Comparison of ENCODE assay signal across 9 cellular contexts in the genomic region with DNA sequence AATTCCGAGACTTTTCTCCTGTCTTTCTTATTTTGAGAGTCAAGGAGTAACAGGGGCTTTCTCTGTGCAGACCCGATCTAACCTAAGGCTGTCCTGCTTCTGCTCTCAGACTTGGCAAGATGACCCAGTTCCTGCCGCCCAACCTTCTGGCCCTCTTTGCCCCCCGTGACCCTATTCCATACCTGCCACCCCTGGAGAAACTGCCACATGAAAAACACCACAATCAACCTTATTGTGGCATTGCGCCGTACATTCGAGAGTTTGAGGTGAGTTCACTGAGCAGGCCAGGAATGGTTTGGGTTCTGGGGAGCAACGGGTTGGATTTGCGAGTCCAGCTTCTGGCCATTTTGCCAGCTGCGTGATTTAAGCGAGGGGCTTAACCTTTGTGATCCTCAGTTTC. TPM values are rescaled to one million over a fixed set of nuclear protein-coding genes. Genes with fewer than 3 reads are reported as not detected.
A peak's percentile ranks its signal among the peaks of the same experiment; 100 is the strongest.
DNase-seq lines count a peak whose midpoint lies in the region; ATAC-seq, FAIRE-seq and TF ChIP-seq lines count a peak whose summit lies in the region.
"Had no signal": no experiment of that assay in that cellular context is flagged by ENCODE, and none has a peak within 500 bp of the region (broad histone marks: within the 10 kb centered on the region; RNA-seq: fewer than 3 reads in every experiment).

No MANE protein-coding gene starts in this region.

- TF ChIP-seq POLR2A in GM12878 (IDR thresholded peaks at IDR 0.05; ENCODE audit: low read depth, low read length): no peak; the same call in 1 of the 2 replicates

- TF ChIP-seq RAD21 in GM12878 (IDR thresholded peaks at IDR 0.05; ENCODE audit: insufficient read depth, low read depth, low read length): no peak

- peaks cover 12 to 23% of the 10 kb centered on the region in 2 donors for H3K36me3 Mint-ChIP-seq in activated T-cell treated with anti-CD3 and anti-CD28 coated beads, Interleukin-2, amount 50 U/mL, for 72 hours (ENCODE audit: insufficient read depth in 2 of 2)
- H3K36me3 Mint-ChIP-seq in memory B cell (peaks cover 15% of the 10 kb centered on the region), type B pancreatic cell (peaks cover 11% of the 10 kb centered on the region)

- no peak overlapping the region for H2AFZ ChIP-seq in GM12878 (ENCODE audit: control insufficient read depth, low read depth, low read length)

- no peaks in the 10 kb centered on the region; the same call in 2 of the 3 replicates for H3K9me3 ChIP-seq in GM12878 (replicated peaks; ENCODE audit: control insufficient read depth, insufficient read depth, low read length)

- peaks cover 12 to 23% of the 10 kb centered on the region in 2 experiments for H3K36me3 ChIP-seq in GM12878 (ENCODE audit: control insufficient read depth in 2 of 2, insufficient read depth in 2 of 2, low read length in 1 of 2)

- intact Hi-C loops in GM12878 (cut with micrococcal nuclease; ENCODE audit: unreplicated experiment): no loop called here

- peak overlapping the region; percentile 90 for H3K9ac ChIP-seq in GM12878 (ENCODE audit: control insufficient read depth, insufficient read depth, low read length)

- peaks cover 41% of the 10 kb centered on the region for H3K79me2 ChIP-seq in GM12878 (ENCODE audit: control insufficient read depth, insufficient read depth, low read length)

- peaks cover 4% of the 10 kb centered on the region; the same call in 1 of the 2 replicates for H3K4me1 ChIP-seq in GM12878 (ENCODE audit: control insufficient read depth, insufficient read depth, low read length)

- no peaks in the 10 kb centered on the region for H3K9me3 Mint-ChIP-seq in activated T-cell treated with anti-CD3 and anti-CD28 coated beads, Interleukin-2, amount 50 U/mL, for 72 hours
- H3K9me3 Mint-ChIP-seq in memory B cell (no peaks in the 10 kb centered on the region), type B pancreatic cell (no peaks in the 10 kb centered on the region)

- no TSS peak for BruUV-seq in GM12878 (replicated peaks; lab: Mats Ljungman, UMichigan)

- H3K4me3 Mint-ChIP-seq in activated T-cell treated with anti-CD3 and anti-CD28 coated beads, Interleukin-2, amount 50 U/mL, for 72 hours: peak overlapping the region; percentile 98 to 100
- H3K4me3 Mint-ChIP-seq in memory B cell (peak overlapping the region; percentile 94), type B pancreatic cell (peak overlapping the region; percentile 97)

- FAIRE-seq in GM12878 (lab: Jason Lieb, UNC): no peak

- TF ChIP-seq CTCF in GM12878 (IDR thresholded peaks at IDR 0.05 in 2 of 3, conservative IDR thresholded peaks at IDR 0.05 in 1 of 3; ENCODE audit: control insufficient read depth in 2 of 3, extremely low read depth in 1 of 3, insufficient read depth in 1 of 3, low read depth in 3 of 3, low read length in 3 of 3) (no peak), type B pancreatic cell (conservative IDR thresholded peaks at IDR 0.05) (no peak)

- H4K20me1 ChIP-seq in GM12878 (ENCODE audit: control insufficient read depth, insufficient read depth): 0 out of 2 replicates have a peak, but pooled peaks cover 6% of the 10 kb centered on the region

- POLR2A ChIA-PET in GM12878 (lab: Charles Lee): no interaction called here

- H3K27ac Mint-ChIP-seq in activated T-cell treated with anti-CD3 and anti-CD28 coated beads, Interleukin-2, amount 50 U/mL, for 72 hours: peak overlapping the region; percentile 83
- peak overlapping the region; percentile 77 for H3K27ac Mint-ChIP-seq in memory B cell
- H3K27ac Mint-ChIP-seq in type B pancreatic cell: peak overlapping the region; percentile 79

- ATAC-seq in activated T-cell treated with anti-CD3 and anti-CD28 coated beads, Interleukin-2, amount 50 U/mL, for 72 hours (replicated peaks in 1 of 2): no peak
- no peak for ATAC-seq in GM12878
- ATAC-seq in memory B cell (ENCODE audit: low read depth): no peak
- ATAC-seq in HG03108 (IDR thresholded peaks at IDR 0.05; ENCODE audit: unreplicated experiment): no peak

- peak overlapping the region; percentile 87; the same call in 1 of the 2 replicates for H3K27ac ChIP-seq in GM12878 (ENCODE audit: control insufficient read depth, insufficient read depth)

- DNase-seq in activated T-cell treated with anti-CD3 and anti-CD28 coated beads, Interleukin-2, amount 50 U/mL, for 72 hours: no peak
- no peak for DNase-seq in activated T-cell treated with anti-CD3 and anti-CD28 coated beads, Interleukin-2, amount 50 U/mL, for 48 hours
- DNase-seq in GM12878 (ENCODE audit: low read depth, low spot score) (no peak), memory B cell (ENCODE audit: low spot score in 2 of 2) (no peak), type B pancreatic cell (ENCODE audit: extremely low spot score, unreplicated experiment) (no peak), GOT3 (lab: John Stamatoyannopoulos, UW) (no peak), iPS-NIHi7 (ENCODE audit: extremely low spot score) (no peak)
- DNase-seq: DMS79 treated with DMSO at 0.1 percent for 48 hours had no signal

- H3K27me3 ChIP-seq in GM12878 (replicated peaks in 1 of 2; ENCODE audit: control insufficient read depth in 2 of 2, insufficient read depth in 2 of 2, low read length in 1 of 2): no peaks in the 10 kb centered on the region

- in situ Hi-C loops in GM12878 (cut with MboI): no loop called here

- H3K4me2 ChIP-seq in GM12878 (ENCODE audit: control insufficient read depth, insufficient read depth): peak overlapping the region; percentile 80

- H3K4me3 ChIP-seq in GM12878: peak overlapping the region; percentile 89

- RAD21 ChIA-PET in GM12878 (lab: Charles Lee; ENCODE audit: unreplicated experiment): interaction anchor here (1.2 kb wide), 1 partner anchor 113 kb away, joined by 3 read pairs; no protein-coding TSS in a partner anchor

- WGBS in GM12878 (ENCODE audit: insufficient coverage, insufficient replicate concordance, low lambda C conversion rate, missing lambda C conversion rate): 37% methylated on average over 11 of the region's 11 CpGs

- SMC1A ChIA-PET in GM12878 (lab: Charles Lee; ENCODE audit: uncharacterized antibody, unreplicated experiment): no interaction called here

- CTCF ChIA-PET in GM12878 (lab: Yijun Ruan, JAX): interaction anchor here (4.7 kb wide), 1 partner anchor 11 kb away, joined by 35 read pairs; no protein-coding TSS in a partner anchor

- no peaks in the 10 kb centered on the region for H3K27me3 Mint-ChIP-seq in activated T-cell treated with anti-CD3 and anti-CD28 coated beads, Interleukin-2, amount 50 U/mL, for 72 hours (ENCODE audit: low read depth)
- H3K27me3 Mint-ChIP-seq in memory B cell (peaks cover 2% of the 10 kb centered on the region), type B pancreatic cell (peaks cover 2% of the 10 kb centered on the region)

- peaks cover 52% of the 10 kb centered on the region for H3K4me1 Mint-ChIP-seq in activated T-cell treated with anti-CD3 and anti-CD28 coated beads, Interleukin-2, amount 50 U/mL, for 72 hours (ENCODE audit: low read depth)
- H3K4me1 Mint-ChIP-seq in memory B cell (peaks cover 14% of the 10 kb centered on the region), type B pancreatic cell (ENCODE audit: unreplicated experiment) (peaks cover 10% of the 10 kb centered on the region)

- no peak for TF ChIP-seq EP300 in GM12878 (IDR thresholded peaks at IDR 0.05; ENCODE audit: borderline replicate concordance in 1 of 2, control insufficient read depth in 1 of 2, low read depth in 2 of 2, low read length in 2 of 2)

RNA-seq across cellular contexts. Expression of a gene that starts 1.0 kb away (rescaled TPM):
- 100 to 1,000 TPM; 165 to 175 TPM for total RNA-seq in activated T-cell treated with anti-CD3 and anti-CD28 coated beads, Interleukin-2, amount 50 U/mL, for 72 hours
- 511 and 606 TPM in 2 replicates for total RNA-seq in GM12878 (2013; cell fraction: nucleolus; rRNA removed)
- total RNA-seq in GM12878 (2014; rRNA removed): 279 and 350 TPM in 2 replicates
- 89.2 and 90.2 TPM in 2 replicates for total RNA-seq in GM12878 (2014; rRNA removed; fragmentation: Illumina TruSeq; extraction: Trizol)
- total RNA-seq in GM12878 (2021): 193 and 215 TPM in 2 replicates
- polyA plus RNA-seq in GM12878 (2011; ENCODE audit: low read depth): 53.8 TPM
- 105 and 162 TPM in 2 replicates for polyA plus RNA-seq in GM12878 (2011; rRNA removed)
- 236 and 362 TPM in 2 replicates for polyA plus RNA-seq in GM12878 (2011; cell fraction: cytosol; rRNA removed)
- 1,226 and 1,900 TPM in 2 replicates for polyA plus RNA-seq in GM12878 (2011; cell fraction: nucleus; rRNA removed)
- polyA plus RNA-seq in GM12878 (2012): 160 and 231 TPM in 2 replicates
- 102 and 112 TPM in 2 replicates for polyA plus RNA-seq in GM12878 (2014; fragmentation: Illumina TruSeq; extraction: Trizol)
- polyA plus RNA-seq in GM12878 (2014; fragmentation: Nextera tagmentation; extraction: Ambion mirVana): 10 to 100 TPM in 1 of 2 experiments, 1 to 10 TPM in 1; 2.7 to 14.9 TPM
- 453 and 499 TPM in 2 replicates for polyA plus RNA-seq in GM12878 (2014; rRNA removed)
- 100 to 1,000 TPM; 157 to 192 TPM for polyA plus RNA-seq in GM12878 (2016; fragmentation: Nextera tagmentation; extraction: Ambion mirVana)
- polyA minus RNA-seq in GM12878 (2011; rRNA and poly(A)+ RNA removed): 27.6 and 69.7 TPM in 2 replicates
- polyA minus RNA-seq in GM12878 (2011; cell fraction: cytosol; rRNA and poly(A)+ RNA removed): 47.0 and 50.0 TPM in 2 replicates
- 99.1 and 161 TPM in 2 replicates for polyA minus RNA-seq in GM12878 (2011; cell fraction: nucleus; rRNA and poly(A)+ RNA removed)
- total RNA-seq in type B pancreatic cell (ENCODE audit: low replicate concordance): 205 and 296 TPM in 2 replicates

RNA-seq across cellular contexts. Expression of a gene that starts 13.8 kb away (rescaled TPM):
- not detected for total RNA-seq in activated T-cell treated with anti-CD3 and anti-CD28 coated beads, Interleukin-2, amount 50 U/mL, for 72 hours
- not detected in 2 replicates for total RNA-seq in GM12878 (2013; cell fraction: nucleolus; rRNA removed)
- total RNA-seq in GM12878 (2014; rRNA removed) (not detected in 2 replicates), GM12878 (2014; rRNA removed; fragmentation: Illumina TruSeq; extraction: Trizol) (not detected in 2 replicates), GM12878 (2021) (not detected in 2 replicates), type B pancreatic cell (ENCODE audit: low replicate concordance) (not detected in 2 replicates)
- not detected for polyA plus RNA-seq in GM12878 (2011; ENCODE audit: low read depth)
- polyA plus RNA-seq in GM12878 (2011; rRNA removed) (not detected in 2 replicates), GM12878 (2014; fragmentation: Illumina TruSeq; extraction: Trizol) (not detected in 2 replicates), GM12878 (2014; fragmentation: Nextera tagmentation; extraction: Ambion mirVana) (not detected), GM12878 (2014; rRNA removed) (not detected in 2 replicates), GM12878 (2016; fragmentation: Nextera tagmentation; extraction: Ambion mirVana) (not detected)
- not detected in 2 replicates for polyA plus RNA-seq in GM12878 (2011; cell fraction: cytosol; rRNA removed)
- polyA plus RNA-seq in GM12878 (2011; cell fraction: nucleus; rRNA removed): not detected in 2 replicates
- polyA plus RNA-seq in GM12878 (2012): not detected in 2 replicates
- polyA minus RNA-seq in GM12878 (2011; rRNA and poly(A)+ RNA removed): not detected in 2 replicates
- not detected in 2 replicates for polyA minus RNA-seq in GM12878 (2011; cell fraction: cytosol; rRNA and poly(A)+ RNA removed)
- polyA minus RNA-seq in GM12878 (2011; cell fraction: nucleus; rRNA and poly(A)+ RNA removed): not detected in 2 replicates

RNA-seq across cellular contexts. Expression of a gene that starts 21.7 kb away (rescaled TPM):
- total RNA-seq in activated T-cell treated with anti-CD3 and anti-CD28 coated beads, Interleukin-2, amount 50 U/mL, for 72 hours: not detected
- not detected in 2 replicates for total RNA-seq in GM12878 (2013; cell fraction: nucleolus; rRNA removed)
- not detected in 2 replicates for total RNA-seq in GM12878 (2014; rRNA removed)
- not detected in 2 replicates for total RNA-seq in GM12878 (2014; rRNA removed; fragmentation: Illumina TruSeq; extraction: Trizol)
- total RNA-seq in GM12878 (2021): not detected in 2 replicates
- not detected for polyA plus RNA-seq in GM12878 (2011; ENCODE audit: low read depth)
- not detected in 2 replicates for polyA plus RNA-seq in GM12878 (2011; rRNA removed)
- 0.06 and 0.08 TPM in 2 replicates for polyA plus RNA-seq in GM12878 (2011; cell fraction: cytosol; rRNA removed)
- 0.18 TPM in 1 of 2 replicates, not detected in the other for polyA plus RNA-seq in GM12878 (2011; cell fraction: nucleus; rRNA removed)
- not detected in 2 replicates for polyA plus RNA-seq in GM12878 (2012)
- not detected in 2 replicates for polyA plus RNA-seq in GM12878 (2014; fragmentation: Illumina TruSeq; extraction: Trizol)
- polyA plus RNA-seq in GM12878 (2014; fragmentation: Nextera tagmentation; extraction: Ambion mirVana): not detected
- polyA plus RNA-seq in GM12878 (2014; rRNA removed): not detected in 2 replicates
- polyA plus RNA-seq in GM12878 (2016; fragmentation: Nextera tagmentation; extraction: Ambion mirVana): not detected
- polyA minus RNA-seq in GM12878 (2011; rRNA and poly(A)+ RNA removed): not detected in 2 replicates
- polyA minus RNA-seq in GM12878 (2011; cell fraction: cytosol; rRNA and poly(A)+ RNA removed): not detected in 2 replicates
- polyA minus RNA-seq in GM12878 (2011; cell fraction: nucleus; rRNA and poly(A)+ RNA removed): not detected in 2 replicates
- total RNA-seq in type B pancreatic cell (ENCODE audit: low replicate concordance): 3.9 and 5.2 TPM in 2 replicates

RNA-seq across cellular contexts. Expression of a gene that starts 27.9 kb away (rescaled TPM):
- total RNA-seq in activated T-cell treated with anti-CD3 and anti-CD28 coated beads, Interleukin-2, amount 50 U/mL, for 72 hours: 1 to 10 TPM; 5.1 to 7.7 TPM
- total RNA-seq in GM12878 (2013; cell fraction: nucleolus; rRNA removed): 0.67 TPM in 1 of 2 replicates, not detected in the other
- 1.5 and 1.9 TPM in 2 replicates for total RNA-seq in GM12878 (2014; rRNA removed)
- total RNA-seq in GM12878 (2014; rRNA removed; fragmentation: Illumina TruSeq; extraction: Trizol): 0.63 and 1.1 TPM in 2 replicates
- 1.8 and 2.9 TPM in 2 replicates for total RNA-seq in GM12878 (2021)
- not detected for polyA plus RNA-seq in GM12878 (2011; ENCODE audit: low read depth)
- polyA plus RNA-seq in GM12878 (2011; rRNA removed): 0.50 and 0.88 TPM in 2 replicates
- 1.2 and 1.8 TPM in 2 replicates for polyA plus RNA-seq in GM12878 (2011; cell fraction: cytosol; rRNA removed)
- 2.2 and 4.1 TPM in 2 replicates for polyA plus RNA-seq in GM12878 (2011; cell fraction: nucleus; rRNA removed)
- 1.4 and 1.5 TPM in 2 replicates for polyA plus RNA-seq in GM12878 (2012)
- not detected in 2 replicates for polyA plus RNA-seq in GM12878 (2014; fragmentation: Illumina TruSeq; extraction: Trizol)
- under 1 TPM in 1 of 2 experiments, not detected in 1; 0.15 TPM for polyA plus RNA-seq in GM12878 (2014; fragmentation: Nextera tagmentation; extraction: Ambion mirVana)
- polyA plus RNA-seq in GM12878 (2014; rRNA removed): 2.6 and 3.2 TPM in 2 replicates
- polyA plus RNA-seq in GM12878 (2016; fragmentation: Nextera tagmentation; extraction: Ambion mirVana): 1 to 10 TPM; 3.0 to 3.5 TPM
- polyA minus RNA-seq in GM12878 (2011; rRNA and poly(A)+ RNA removed): 0.67 and 0.80 TPM in 2 replicates
- polyA minus RNA-seq in GM12878 (2011; cell fraction: cytosol; rRNA and poly(A)+ RNA removed): 4.3 TPM in 1 of 2 replicates, not detected in the other
- polyA minus RNA-seq in GM12878 (2011; cell fraction: nucleus; rRNA and poly(A)+ RNA removed): 0.77 and 1.8 TPM in 2 replicates
- 10.6 TPM in 2 replicates for total RNA-seq in type B pancreatic cell (ENCODE audit: low replicate concordance)

RNA-seq across cellular contexts. Expression of a gene that starts 28.7 kb away (rescaled TPM):
- not detected for total RNA-seq in activated T-cell treated with anti-CD3 and anti-CD28 coated beads, Interleukin-2, amount 50 U/mL, for 72 hours
- total RNA-seq in GM12878 (2013; cell fraction: nucleolus; rRNA removed): not detected in 2 replicates
- total RNA-seq in GM12878 (2014; rRNA removed) (not detected in 2 replicates), GM12878 (2014; rRNA removed; fragmentation: Illumina TruSeq; extraction: Trizol) (not detected in 2 replicates), GM12878 (2021) (not detected in 2 replicates), type B pancreatic cell (ENCODE audit: low replicate concordance) (1.9 and 3.6 TPM in 2 replicates)
- polyA plus RNA-seq in GM12878 (2011; ENCODE audit: low read depth): 0.09 TPM
- polyA plus RNA-seq in GM12878 (2011; rRNA removed) (not detected in 2 replicates), GM12878 (2014; fragmentation: Illumina TruSeq; extraction: Trizol) (not detected in 2 replicates), GM12878 (2014; fragmentation: Nextera tagmentation; extraction: Ambion mirVana) (not detected), GM12878 (2014; rRNA removed) (not detected in 2 replicates), GM12878 (2016; fragmentation: Nextera tagmentation; extraction: Ambion mirVana) (under 1 TPM in 1 of 2 experiments, not detected in 1; 0.06 TPM)
- polyA plus RNA-seq in GM12878 (2011; cell fraction: cytosol; rRNA removed): not detected in 2 replicates
- polyA plus RNA-seq in GM12878 (2011; cell fraction: nucleus; rRNA removed): 0.20 and 0.24 TPM in 2 replicates
- polyA plus RNA-seq in GM12878 (2012): not detected in 2 replicates
- not detected in 2 replicates for polyA minus RNA-seq in GM12878 (2011; rRNA and poly(A)+ RNA removed)
- polyA minus RNA-seq in GM12878 (2011; cell fraction: cytosol; rRNA and poly(A)+ RNA removed): not detected in 2 replicates
- polyA minus RNA-seq in GM12878 (2011; cell fraction: nucleus; rRNA and poly(A)+ RNA removed): not detected in 2 replicates
